ENCODE assay signal across 9 cellular contexts in the genomic region with DNA sequence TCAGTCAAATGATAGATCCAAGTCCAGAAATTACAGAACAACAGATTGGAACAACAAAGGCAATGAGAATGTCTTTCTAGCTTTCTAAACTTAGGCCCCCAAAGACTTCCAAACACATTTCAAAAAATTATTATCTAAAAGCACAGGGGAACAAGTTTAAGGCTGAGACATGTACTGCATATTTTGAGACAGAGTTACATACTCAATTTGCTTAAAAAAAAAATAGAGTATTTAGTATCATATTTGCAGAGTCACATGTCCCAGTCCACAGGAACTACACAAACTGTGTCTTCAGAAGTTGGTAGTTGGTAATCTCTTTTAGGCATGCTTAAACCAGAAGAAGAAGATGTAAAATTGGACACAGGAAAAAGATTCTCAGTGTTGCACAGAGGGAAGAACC.
DNase-seq lines count a peak whose midpoint lies in the region; ATAC-seq and TF ChIP-seq lines count a peak whose summit lies in the region.
"Had no signal": no experiment of that assay in that cellular context is flagged by ENCODE, and none has a peak within 500 bp of the region (broad histone marks: within the 10 kb centered on the region; RNA-seq: fewer than 3 reads in every experiment).

No MANE protein-coding gene starts in this region.

- H3K27ac ChIP-seq in thoracic aorta, result peak overlapping the region; percentile 67 to 77

- H3K4me3 ChIP-seq in thoracic aorta, result no peak overlapping the region

- intact Hi-C loops in activated CD8-positive, alpha-beta T cell treated with anti-CD3 and anti-CD28 coated beads for 36 hours (cut with micrococcal nuclease), result no loop called here
- intact Hi-C loops in left colon (cut with DNase I, micrococcal nuclease), result no loop called here

- no peaks in the 10 kb centered on the region for H3K9me3 Mint-ChIP-seq in activated CD4-positive, alpha-beta T cell treated with anti-CD3 and anti-CD28 coated beads, Interleukin-2, amount 10 ng/mL, durations not matched to agents 7 days and 5 days
- no peaks in the 10 kb centered on the region for H3K9me3 Mint-ChIP-seq in activated CD8-positive, alpha-beta T cell treated with anti-CD3 and anti-CD28 coated beads for 36 hours

- H3K4me1 Mint-ChIP-seq in activated CD4-positive, alpha-beta T cell treated with anti-CD3 and anti-CD28 coated beads, Interleukin-2, amount 10 ng/mL, durations not matched to agents 7 days and 5 days, result peaks cover 82% of the 10 kb centered on the region
- H3K4me1 Mint-ChIP-seq in activated CD8-positive, alpha-beta T cell treated with anti-CD3 and anti-CD28 coated beads for 36 hours (ENCODE audit: low read depth), result peaks cover 86% of the 10 kb centered on the region

- H3K27me3 ChIP-seq in thoracic aorta (replicated peaks; ENCODE audit: insufficient read depth), result no peaks in the 10 kb centered on the region

- CTCF ChIA-PET in activated CD4-positive, alpha-beta T cell treated with anti-CD3 and anti-CD28 coated beads, Interleukin-2, amount 10 ng/mL, durations not matched to agents 7 days and 5 days (lab: Charles Lee), result interaction anchor here (1.4 to 1.7 kb wide), 2 partner anchors 10 to 11 kb away, joined by 4 to 5 read pairs; no protein-coding TSS in a partner anchor
- CTCF ChIA-PET in activated CD8-positive, alpha-beta T cell treated with anti-CD3 and anti-CD28 coated beads for 36 hours (lab: Charles Lee), result interaction anchor here (1.1 to 3.0 kb wide), 7 partner anchors 10 to 175 kb away, joined by 3 to 14 read pairs (median 3); partner anchors contain the start of gene MAML2

- no peaks in the 10 kb centered on the region for H3K27me3 Mint-ChIP-seq in activated CD4-positive, alpha-beta T cell treated with anti-CD3 and anti-CD28 coated beads, Interleukin-2, amount 10 ng/mL, durations not matched to agents 7 days and 5 days
- H3K27me3 Mint-ChIP-seq in activated CD8-positive, alpha-beta T cell treated with anti-CD3 and anti-CD28 coated beads for 36 hours, result no peaks in the 10 kb centered on the region

- no peak for DNase-seq in activated CD4-positive, alpha-beta T cell treated with anti-CD3 and anti-CD28 coated beads, Interleukin-2, amount 10 ng/mL, durations not matched to agents 7 days and 5 days
- no peak for DNase-seq in activated CD4-positive, alpha-beta T cell treated with anti-CD3 and anti-CD28 coated beads, Interleukin-2, amount 50 U/mL, for 48 hours
- no peak for DNase-seq in activated CD8-positive, alpha-beta T cell treated with anti-CD3 and anti-CD28 coated beads for 36 hours
- DNase-seq in left colon (no peak), thoracic aorta (ENCODE audit: low spot score) (no peak)
- no peak for DNase-seq in stimulated activated CD4-positive, alpha-beta T cell treated with anti-CD3 and anti-CD28 coated beads, Interleukin-12 subunit alpha, Interleukin-12 subunit beta, amount 100 ng/mL, for 4 hours
- DNase-seq in activated CD4-positive, CD25-positive, alpha-beta regulatory T cell (lab: John Stamatoyannopoulos, UW), result no peak
- DNase-seq: NCI-H748 treated with DMSO at 0.1 percent for 48 hours had no signal

- no peaks in the 10 kb centered on the region for H3K9me3 ChIP-seq in thoracic aorta

- TF ChIP-seq CTCF in activated CD8-positive, alpha-beta T cell treated with anti-CD3 and anti-CD28 coated beads for 36 hours (IDR thresholded peaks at IDR 0.05), result no peak
- no peak for TF ChIP-seq CTCF in thoracic aorta (IDR thresholded peaks at IDR 0.05)

- ATAC-seq in activated CD8-positive, alpha-beta T cell treated with anti-CD3 and anti-CD28 coated beads for 36 hours, result no peak
- ATAC-seq in left colon (peak; percentile 3), thoracic aorta (ENCODE audit: insufficient number of reproducible peaks, low FRiP score, low read depth) (no peak), HG03571 (IDR thresholded peaks at IDR 0.05; ENCODE audit: unreplicated experiment) (no peak)

- POLR2A ChIA-PET in activated CD4-positive, alpha-beta T cell treated with anti-CD3 and anti-CD28 coated beads, Interleukin-2, amount 10 ng/mL, durations not matched to agents 7 days and 5 days (lab: Charles Lee), result no interaction called here
- POLR2A ChIA-PET in activated CD8-positive, alpha-beta T cell treated with anti-CD3 and anti-CD28 coated beads for 36 hours (lab: Charles Lee), result interaction anchor here (1.0 to 2.3 kb wide), 4 partner anchors 10 to 178 kb away, joined by 4 to 9 read pairs (median 4); no protein-coding TSS in a partner anchor

- H3K27ac Mint-ChIP-seq in activated CD4-positive, alpha-beta T cell treated with anti-CD3 and anti-CD28 coated beads, Interleukin-2, amount 10 ng/mL, durations not matched to agents 7 days and 5 days, result peak overlapping the region; percentile 95
- H3K27ac Mint-ChIP-seq in activated CD8-positive, alpha-beta T cell treated with anti-CD3 and anti-CD28 coated beads for 36 hours, result peak overlapping the region; percentile 97

- peaks cover 73 to 96% of the 10 kb centered on the region in 2 donors for H3K4me1 ChIP-seq in thoracic aorta (ENCODE audit: control insufficient read depth in 1 of 2, low read depth in 2 of 2)

- peaks cover 25% of the 10 kb centered on the region for H3K36me3 Mint-ChIP-seq in activated CD4-positive, alpha-beta T cell treated with anti-CD3 and anti-CD28 coated beads, Interleukin-2, amount 10 ng/mL, durations not matched to agents 7 days and 5 days (ENCODE audit: low read depth)
- peaks cover 7% of the 10 kb centered on the region for H3K36me3 Mint-ChIP-seq in activated CD8-positive, alpha-beta T cell treated with anti-CD3 and anti-CD28 coated beads for 36 hours (ENCODE audit: low read depth)

- peak overlapping the region; percentile 36 for H3K4me3 Mint-ChIP-seq in activated CD4-positive, alpha-beta T cell treated with anti-CD3 and anti-CD28 coated beads, Interleukin-2, amount 10 ng/mL, durations not matched to agents 7 days and 5 days
- H3K4me3 Mint-ChIP-seq in activated CD8-positive, alpha-beta T cell treated with anti-CD3 and anti-CD28 coated beads for 36 hours, result peak overlapping the region; percentile 60

- H3K36me3 ChIP-seq in thoracic aorta, result no peaks in the 10 kb centered on the region
